ENCODE assay signal across 17 cellular contexts in the genomic region with DNA sequence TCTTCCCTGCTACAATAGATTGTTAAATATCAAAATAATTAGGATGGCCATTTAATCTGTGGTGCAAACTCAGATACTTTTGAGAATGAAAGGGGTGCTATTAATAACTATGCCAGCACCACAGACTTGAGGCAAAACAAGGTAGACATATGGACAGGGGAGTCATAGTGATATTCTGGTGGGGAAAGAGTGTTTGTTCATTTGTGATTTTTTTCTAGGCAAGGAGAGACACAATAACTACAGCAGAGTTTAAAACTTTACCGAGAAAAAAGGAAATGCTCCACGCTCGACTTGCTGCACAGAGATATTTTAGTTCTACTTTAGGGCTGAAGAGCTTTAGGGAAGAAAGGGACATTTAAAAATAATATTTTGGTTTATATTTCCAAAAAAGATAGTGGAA.
DNase-seq lines count a peak whose midpoint lies in the region; ATAC-seq and TF ChIP-seq lines count a peak whose summit lies in the region.
"Had no signal": no experiment of that assay in that cellular context is flagged by ENCODE, and none has a peak within 500 bp of the region (broad histone marks: within the 10 kb centered on the region; RNA-seq: fewer than 3 reads in every experiment).

No MANE protein-coding gene starts in this region.

- TF ChIP-seq EP300 in ovary (IDR thresholded peaks at IDR 0.05): no peak

- H3K27ac ChIP-seq in ovary: no peak overlapping the region
- H3K27ac ChIP-seq: PC-9 had no signal

- DNase-seq in stimulated activated naive B cell treated with anti-CD40 and anti-IgM and Interleukin-4, amounts not matched to agents 10 μg/mL and 1 μg/mL and 100 μg/mL, for 72 hours: no peak
- DNase-seq in ovary (no peak), T-helper 9 cell (no peak)
- DNase-seq: activated naive CD4-positive, alpha-beta T cell treated with anti-CD3 and anti-CD28 coated beads, Interleukin-2, amount 50 U/mL, for 16 hours; effector memory CD8-positive, alpha-beta T cell; foreskin fibroblast; NCI-H1048; NCI-H2171; PC-9; stimulated activated CD4-positive, alpha-beta T cell treated with anti-CD3 and anti-CD28 coated beads, Interleukin-2, amount 100 ng/mL, for 24 hours; SW 1271 had no signal

- H3K4me1 ChIP-seq in ovary (ENCODE audit: insufficient read depth): no peaks in the 10 kb centered on the region

- H3K4me3 Mint-ChIP-seq in stimulated activated naive B cell treated with anti-CD40 and anti-IgM and Interleukin-4, amounts not matched to agents 10 μg/mL and 1 μg/mL and 100 μg/mL, for 72 hours: peak overlapping the region; percentile 33 to 48
- H3K4me3 Mint-ChIP-seq: effector memory CD8-positive, alpha-beta T cell; nephron had no signal

- WGBS in ovary, 3 donors: 44 to 65% (median 62%) methylated on average over 3 of the region's 3 CpGs

- H3K9me3 ChIP-seq in ovary: no peaks in the 10 kb centered on the region

- peak overlapping the region; percentile 10 for H3K27ac Mint-ChIP-seq in stimulated activated naive B cell treated with anti-CD40 and anti-IgM and Interleukin-4, amounts not matched to agents 10 μg/mL and 1 μg/mL and 100 μg/mL, for 72 hours
- H3K27ac Mint-ChIP-seq: effector memory CD8-positive, alpha-beta T cell had no signal

- no peak for TF ChIP-seq POLR2A in ovary (IDR thresholded peaks at IDR 0.05)

- no peaks in the 10 kb centered on the region for H3K27me3 Mint-ChIP-seq in stimulated activated naive B cell treated with anti-CD40 and anti-IgM and Interleukin-4, amounts not matched to agents 10 μg/mL and 1 μg/mL and 100 μg/mL, for 72 hours
- H3K27me3 Mint-ChIP-seq: effector memory CD8-positive, alpha-beta T cell had no signal

- H3K4me1 Mint-ChIP-seq in stimulated activated naive B cell treated with anti-CD40 and anti-IgM and Interleukin-4, amounts not matched to agents 10 μg/mL and 1 μg/mL and 100 μg/mL, for 72 hours: peaks cover 22 to 46% of the 10 kb centered on the region in 2 donors

- peaks cover 1 to 3% of the 10 kb centered on the region in 2 donors for H3K9me3 Mint-ChIP-seq in stimulated activated naive B cell treated with anti-CD40 and anti-IgM and Interleukin-4, amounts not matched to agents 10 μg/mL and 1 μg/mL and 100 μg/mL, for 72 hours
- H3K9me3 Mint-ChIP-seq: nephron had no signal

- intact Hi-C loops in ovary (cut with DNase I): no loop called here

- TF ChIP-seq CTCF in ovary (IDR thresholded peaks at IDR 0.05): no peak

- H3K4me3 ChIP-seq in ovary: no peak overlapping the region
- H3K4me3 ChIP-seq: lung, PC-9 had no signal

- H3K27me3 ChIP-seq in ovary: no peaks in the 10 kb centered on the region

- H3K36me3 Mint-ChIP-seq in stimulated activated naive B cell treated with anti-CD40 and anti-IgM and Interleukin-4, amounts not matched to agents 10 μg/mL and 1 μg/mL and 100 μg/mL, for 72 hours: no peaks in the 10 kb centered on the region

- H3K36me3 ChIP-seq in ovary: no peaks in the 10 kb centered on the region

- ATAC-seq in GM18907 (IDR thresholded peaks at IDR 0.05; ENCODE audit: unreplicated experiment) (peak; percentile 80), GM21786 (IDR thresholded peaks at IDR 0.05; ENCODE audit: unreplicated experiment) (peak; percentile 59), HG03354 (IDR thresholded peaks at IDR 0.05; ENCODE audit: poor library complexity, severe bottlenecking, unreplicated experiment) (peak; percentile 46), HG03097 (IDR thresholded peaks at IDR 0.05; ENCODE audit: low FRiP score, unreplicated experiment) (no peak)
- peak; percentile 72 to 82 for ATAC-seq in stimulated activated naive B cell treated with anti-CD40 and anti-IgM and Interleukin-4, amounts not matched to agents 10 μg/mL and 1 μg/mL and 100 μg/mL, for 72 hours (replicated peaks)
- ATAC-seq: effector memory CD8-positive, alpha-beta T cell had no signal
